Comparison of ENCODE assay signal across 8 cellular contexts in genomic region chr11:85810871-85811611, GRCh38. TPM values are rescaled to one million over a fixed set of nuclear protein-coding genes. Genes with fewer than 3 reads are reported as not detected.
DNase-seq lines count a peak whose midpoint lies in the region; ATAC-seq lines count a peak whose summit lies in the region.

Gene SYTL2, minus strand, starts transcription at chr11:85811141. Its CDS starts 53,416 bp downstream, at chr11:85757725.

- H3K4me1 Mint-ChIP-seq in activated CD4-positive, alpha-beta T cell treated with anti-CD3 and anti-CD28 coated beads for 36 hours, result peaks cover 33% of the 10 kb centered on the region

- intact Hi-C loops in activated CD4-positive, alpha-beta T cell treated with anti-CD3 and anti-CD28 coated beads for 36 hours (cut with DNase I, micrococcal nuclease), result loop anchor here (1.0 to 2.0 kb wide), 3 partner anchors 14 to 146 kb away; partner anchors contain the start of gene CREBZF (in 1 of the 2)
- intact Hi-C loops in left colon (cut with DNase I, micrococcal nuclease), result no loop called here

- H3K27me3 Mint-ChIP-seq in activated CD4-positive, alpha-beta T cell treated with anti-CD3 and anti-CD28 coated beads for 36 hours, result peaks cover 8% of the 10 kb centered on the region

- DNase-seq in DMS 273 (lab: John Stamatoyannopoulos, UW; ENCODE audit: unreplicated experiment) (peak; percentile 82), DMS 273 treated with DMSO at 0.1 percent for 48 hours (lab: John Stamatoyannopoulos, UW) (no peak), NCI-H1694 treated with DMSO at 0.1 percent for 48 hours (lab: John Stamatoyannopoulos, UW) (peak; percentile 9), cerebellum (ENCODE audit: low spot score) (peak; percentile 74), left colon (peak; percentile 86 to 88)
- peak; percentile 84 for DNase-seq in activated CD4-positive, alpha-beta T cell treated with anti-CD3 and anti-CD28 coated beads for 36 hours
- DNase-seq in stimulated activated CD4-positive, alpha-beta T cell treated with anti-CD3 and anti-CD28 coated beads, Interleukin-1b, Interleukin-23, amount 100 ng/mL, for 1 hour (ENCODE audit: low read depth in 2 of 2), result peak; percentile 39 to 57

- ATAC-seq in HG02678 (IDR thresholded peaks at IDR 0.05; ENCODE audit: unreplicated experiment) (peak; percentile 90), left colon (peak; percentile 85)
- ATAC-seq in activated CD4-positive, alpha-beta T cell treated with anti-CD3 and anti-CD28 coated beads for 36 hours, result peak; percentile 95

- H3K4me3 Mint-ChIP-seq in activated CD4-positive, alpha-beta T cell treated with anti-CD3 and anti-CD28 coated beads for 36 hours, result peak within 1 kb of the TSS; percentile 73

- POLR2A ChIA-PET in activated CD4-positive, alpha-beta T cell treated with anti-CD3 and anti-CD28 coated beads for 36 hours (lab: Charles Lee), result interaction anchor here (0.9 kb wide), 1 partner anchor 146 kb away, joined by 3 read pairs; the partner anchor contains the start of gene CREBZF

- CTCF ChIA-PET in activated CD4-positive, alpha-beta T cell treated with anti-CD3 and anti-CD28 coated beads for 36 hours (lab: Charles Lee), result interaction anchor here (0.8 to 1.3 kb wide), 2 partner anchors 16 to 147 kb away, joined by 3 to 5 read pairs; no protein-coding TSS in a partner anchor

- H3K36me3 Mint-ChIP-seq in activated CD4-positive, alpha-beta T cell treated with anti-CD3 and anti-CD28 coated beads for 36 hours (ENCODE audit: low read depth), result no peaks in the 10 kb centered on the region

- peak within 1 kb of the TSS; percentile 63 for H3K27ac Mint-ChIP-seq in activated CD4-positive, alpha-beta T cell treated with anti-CD3 and anti-CD28 coated beads for 36 hours

- H3K9me3 Mint-ChIP-seq in activated CD4-positive, alpha-beta T cell treated with anti-CD3 and anti-CD28 coated beads for 36 hours (ENCODE audit: low read depth), result no peaks in the 10 kb centered on the region

RNA-seq across cellular contexts. Expression of gene SYTL2, which starts in this region (rescaled TPM):
- 1 to 10 TPM; 5.2 to 6.8 TPM for total RNA-seq in activated CD4-positive, alpha-beta T cell treated with anti-CD3 and anti-CD28 coated beads for 36 hours
- total RNA-seq in cerebellum (15.2 TPM), left colon (100 to 1,000 TPM; 300 to 306 TPM)

Comparison
In these comparisons a context has a peak if more than half of its experiments do, and no peak if none do; other contexts are left out.
1. RNA of gene SYTL2 (total RNA-seq): 300 to 306 TPM in left colon; 15.2 TPM in cerebellum (single experiment) and 5.2 to 6.8 TPM in activated CD4-positive, alpha-beta T cell treated with anti-CD3 and anti-CD28 coated beads for 36 hours; every median in the first group is over 10 times any median in the second.
2. intact Hi-C loops: an anchor here in activated CD4-positive, alpha-beta T cell treated with anti-CD3 and anti-CD28 coated beads for 36 hours (1.0 to 2.0 kb wide); none called in left colon.
3. Peak in every context shown above with its lines, with median percentiles within 50 percentile points of each other: ATAC-seq.